17 cellular contexts compared by ENCODE assay signal in the genomic region with DNA sequence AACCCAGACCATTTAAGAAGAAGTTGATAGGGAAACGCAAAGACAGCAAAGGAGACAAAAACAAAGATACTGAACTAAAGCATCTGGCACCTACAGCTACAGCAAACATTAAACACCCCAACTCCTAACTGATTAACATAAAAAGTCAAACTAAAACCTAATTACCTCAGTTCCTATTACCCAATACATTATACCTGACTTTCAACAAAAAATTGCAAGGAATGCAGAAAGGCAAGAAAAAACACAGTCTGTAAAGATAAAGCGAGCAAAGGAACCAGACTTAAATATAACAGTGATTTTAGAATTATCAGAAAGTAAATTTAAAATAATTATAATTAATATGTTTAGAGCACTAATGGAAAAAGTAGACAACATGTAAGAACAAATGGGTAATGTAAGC. TPM values are rescaled to one million over a fixed set of nuclear protein-coding genes. Genes with fewer than 3 reads are reported as not detected.
DNase-seq lines count a peak whose midpoint lies in the region; ATAC-seq, FAIRE-seq and TF ChIP-seq lines count a peak whose summit lies in the region.
"Had no signal": no experiment of that assay in that cellular context is flagged by ENCODE, and none has a peak within 500 bp of the region (broad histone marks: within the 10 kb centered on the region; RNA-seq: fewer than 3 reads in every experiment).

No MANE protein-coding gene starts in this region.

- no peaks in the 10 kb centered on the region for H3K4me1 Mint-ChIP-seq in type B pancreatic cell (ENCODE audit: unreplicated experiment)

- H3K9me3 Mint-ChIP-seq in type B pancreatic cell = no peaks in the 10 kb centered on the region
- H3K9me3 Mint-ChIP-seq: CD8-positive, alpha-beta T cell had no signal

- no peak for FAIRE-seq in bronchial epithelial cell (lab: Jason Lieb, UNC)
- FAIRE-seq: D721Med, H54 had no signal

- H3K27ac Mint-ChIP-seq in type B pancreatic cell = peak overlapping the region; percentile 90
- H3K27ac Mint-ChIP-seq: CD14-positive monocyte; CD8-positive, alpha-beta T cell had no signal

- TF ChIP-seq CTCF in Loucy (conservative IDR thresholded peaks at IDR 0.05; ENCODE audit: low read length) (no peak), bronchial epithelial cell (IDR thresholded peaks at IDR 0.05; ENCODE audit: insufficient read depth, low read length, severe bottlenecking) (no peak), hepatocyte (IDR thresholded peaks at IDR 0.05; ENCODE audit: poor library complexity) (no peak), type B pancreatic cell (conservative IDR thresholded peaks at IDR 0.05) (no peak)

- H3K79me2 ChIP-seq in Loucy (ENCODE audit: insufficient read depth, low read length) (no peaks in the 10 kb centered on the region), hepatocyte (no peaks in the 10 kb centered on the region)

- no peaks in the 10 kb centered on the region for H3F3A ChIP-seq in Loucy (ENCODE audit: low read depth)

- no peaks in the 10 kb centered on the region for H3K27me3 Mint-ChIP-seq in type B pancreatic cell

- H3K4me1 ChIP-seq in Loucy (ENCODE audit: insufficient read depth, low read length, poor library complexity, severe bottlenecking) (no peaks in the 10 kb centered on the region), hepatocyte (ENCODE audit: insufficient read depth) (no peaks in the 10 kb centered on the region)

- H3K9ac ChIP-seq in Loucy (ENCODE audit: low read depth, low read length, poor library complexity, severe bottlenecking) = no peak overlapping the region

- H3K9me2 ChIP-seq in Loucy (replicated peaks; ENCODE audit: low read depth, low read length) (no peaks in the 10 kb centered on the region), hepatocyte (replicated peaks; ENCODE audit: insufficient read depth) (no peaks in the 10 kb centered on the region)

- H3K36me3 ChIP-seq in Loucy (ENCODE audit: insufficient read depth, low read length) (no peaks in the 10 kb centered on the region), bronchial epithelial cell (ENCODE audit: control insufficient read depth, insufficient read depth, low read length) (no peaks in the 10 kb centered on the region), hepatocyte (replicated peaks; ENCODE audit: insufficient read depth, low read depth) (no peaks in the 10 kb centered on the region)

- H3K27ac ChIP-seq in hepatocyte = peak overlapping the region; percentile 63
- H3K27ac ChIP-seq: HL-60 had no signal

- no peaks in the 10 kb centered on the region for H3K27me3 ChIP-seq in Loucy (ENCODE audit: insufficient read depth, low read length, poor library complexity, severe bottlenecking)
- H3K27me3 ChIP-seq in bronchial epithelial cell (ENCODE audit: control insufficient read depth, insufficient read depth, low read length) = no peaks in the 10 kb centered on the region
- no peaks in the 10 kb centered on the region for H3K27me3 ChIP-seq in hepatocyte

- H3K4me2 ChIP-seq in Loucy (ENCODE audit: low read depth, low read length, poor library complexity, severe bottlenecking) (no peak overlapping the region), hepatocyte (no peak overlapping the region)

- H3K36me3 Mint-ChIP-seq in type B pancreatic cell = no peaks in the 10 kb centered on the region
- H3K36me3 Mint-ChIP-seq: CD14-positive monocyte; CD8-positive, alpha-beta T cell had no signal

- H3K9me3 ChIP-seq in Loucy (ENCODE audit: insufficient read depth, low read depth, low read length) (no peaks in the 10 kb centered on the region), hepatocyte (ENCODE audit: low read depth) (no peaks in the 10 kb centered on the region)

- H3K4me3 Mint-ChIP-seq in type B pancreatic cell = peak overlapping the region; percentile 63
- H3K4me3 Mint-ChIP-seq: CD14-positive monocyte; CD8-positive, alpha-beta T cell had no signal

- WGBS in hepatocyte (ENCODE audit: low lambda C conversion rate, missing lambda C conversion rate) = 54% methylated on average over 2 of the region's 2 CpGs

- DNase-seq in bronchial epithelial cell (ENCODE audit: low read depth) (peak; percentile 41), hepatocyte (ENCODE audit: low spot score) (no peak), type B pancreatic cell (ENCODE audit: extremely low spot score, unreplicated experiment) (no peak), middle frontal gyrus (ENCODE audit: extremely low spot score, low spot score) (no peak), SW 1271 (lab: John Stamatoyannopoulos, UW) (no peak)
- DNase-seq: ACHN; CD8-positive, alpha-beta T cell; COR-L47; DMS153; DMS79 treated with DMSO at 0.1 percent for 48 hours; GDM1 had no signal

- H2AFZ ChIP-seq in Loucy (ENCODE audit: low read length) (0 out of 2 replicates have a peak overlapping the region, but pooled peaks have one; percentile 49), hepatocyte (peak overlapping the region; percentile 8)

- H3K4me3 ChIP-seq in Loucy (ENCODE audit: low read length, poor library complexity, severe bottlenecking) (no peak overlapping the region), bronchial epithelial cell (ENCODE audit: low read depth, low read length) (no peak overlapping the region), hepatocyte (no peak overlapping the region)

- ATAC-seq in GM21619 (IDR thresholded peaks at IDR 0.05; ENCODE audit: unreplicated experiment) = no peak
- ATAC-seq: CD8-positive, alpha-beta T cell had no signal

- H4K20me1 ChIP-seq in Loucy (ENCODE audit: insufficient read depth, low read length, poor library complexity, severe bottlenecking) = no peaks in the 10 kb centered on the region
- no peaks in the 10 kb centered on the region for H4K20me1 ChIP-seq in hepatocyte (ENCODE audit: insufficient read depth, poor library complexity, severe bottlenecking)

RNA-seq across cellular contexts. Expression of gene FMR1, which starts 9.4 kb away (rescaled TPM):
- total RNA-seq in bronchial epithelial cell = 22.9 and 39.7 TPM in 2 replicates
- total RNA-seq in hepatocyte = 51.5 and 53.6 TPM in 2 replicates
- polyA plus RNA-seq in hepatocyte = 35.1 and 40.5 TPM in 2 replicates
- 63.2 and 83.1 TPM in 2 replicates for total RNA-seq in type B pancreatic cell (ENCODE audit: low replicate concordance)
